In genomic region chr11:104120493-104121200, GRCh38 we compare ENCODE assay signal across 14 cellular contexts. TPM values are rescaled to one million over a fixed set of nuclear protein-coding genes. Genes with fewer than 3 reads are reported as not detected.
DNase-seq lines count a peak whose midpoint lies in the region; ATAC-seq, FAIRE-seq and TF ChIP-seq lines count a peak whose summit lies in the region.
"Had no signal": no experiment of that assay in that cellular context is flagged by ENCODE, and none has a peak within 500 bp of the region (broad histone marks: within the 10 kb centered on the region; RNA-seq: fewer than 3 reads in every experiment).

No MANE protein-coding gene starts in this region.

- peak overlapping the region; percentile 62 for H3K4me2 ChIP-seq in A549
- H3K4me2 ChIP-seq: BLaER1 treated with 17β-estradiol and CSF1 and Interleukin-3, amounts not matched to agents 10 nM and 100 nM had no signal

- CTCF ChIA-PET in A549 (lab: Yijun Ruan, JAX): no interaction called here
- CTCF ChIA-PET in T-cell (lab: Charles Lee): no interaction called here

- TF ChIP-seq CTCF in A549 (IDR thresholded peaks at IDR 0.05) (peak; percentile 27; the same call in 1 of the 3 replicates), endothelial cell (IDR thresholded peaks at IDR 0.05; ENCODE audit: unreplicated experiment) (no peak)

- TF ChIP-seq POLR2A in A549 (IDR thresholded peaks at IDR 0.05; ENCODE audit: low read length) (no peak), GM12892 (IDR thresholded peaks at IDR 0.05; ENCODE audit: low read depth, low read length) (no peak)

- peak in 1 of 2 experiments; percentile 34; a peak in 2 of 5 replicates for TF ChIP-seq RAD21 in A549 (conservative IDR thresholded peaks at IDR 0.05 in 1 of 2, IDR thresholded peaks at IDR 0.05 in 1 of 2)

- H3K4me3 Mint-ChIP-seq in endothelial cell (ENCODE audit: unreplicated experiment) (no peak overlapping the region), T-cell (no peak overlapping the region)
- H3K4me3 Mint-ChIP-seq: activated B cell treated with CpG ODN at 0.5 μM for 24 hours, naive B cell had no signal

- H3K27ac Mint-ChIP-seq in endothelial cell (ENCODE audit: unreplicated experiment) (peak overlapping the region; percentile 87), T-cell (no peak overlapping the region)
- H3K27ac Mint-ChIP-seq: activated B cell treated with CpG ODN at 0.5 μM for 24 hours, naive B cell had no signal

- peak overlapping the region; percentile 14 to 19; a peak in 2 of 6 replicates for H3K27ac ChIP-seq in A549
- H3K27ac ChIP-seq: BLaER1 treated with 17β-estradiol and CSF1 and Interleukin-3, amounts not matched to agents 10 nM and 100 nM; gastrocnemius medialis had no signal

- peaks cover 3% of the 10 kb centered on the region; the same call in 1 of the 3 replicates for H3K9me3 ChIP-seq in A549
- H3K9me3 ChIP-seq: gastrocnemius medialis had no signal

- H3K9me3 Mint-ChIP-seq in endothelial cell (ENCODE audit: unreplicated experiment) (no peaks in the 10 kb centered on the region), T-cell (peaks cover 0 to 11% (median 4%) of the 10 kb centered on the region in 3 donors)

- peaks cover 32% of the 10 kb centered on the region; the same call in 2 of the 3 replicates for H3K4me1 ChIP-seq in A549
- H3K4me1 ChIP-seq: BLaER1 treated with 17β-estradiol and CSF1 and Interleukin-3, amounts not matched to agents 10 nM and 100 nM; gastrocnemius medialis had no signal

- FAIRE-seq in A549 (lab: Jason Lieb, UNC): no peak
- peak; percentile 14 for FAIRE-seq in GM12892 (lab: Jason Lieb, UNC)
- FAIRE-seq: keratinocyte had no signal

- DNase-seq in A549 (ENCODE audit: low read depth in 1 of 2, low spot score in 1 of 2): peak in 1 of 2 experiments; percentile 46
- no peak for DNase-seq in GM12892 (ENCODE audit: insufficient read length)
- peak; percentile 50 for DNase-seq in NCI-H446 treated with DMSO at 0.1 percent for 48 hours (lab: John Stamatoyannopoulos, UW)
- no peak for DNase-seq in endothelial cell (ENCODE audit: low spot score)
- DNase-seq in GF-D8 (lab: John Stamatoyannopoulos, UW): no peak
- no peak for DNase-seq in T1000 (lab: John Stamatoyannopoulos, UW)
- no peak for DNase-seq in T-cell
- DNase-seq: activated B cell treated with CpG ODN at 0.5 μM for 24 hours, gastrocnemius medialis, naive B cell, SIG-M5 had no signal

- H3K4me3 ChIP-seq in A549: no peak overlapping the region
- H3K4me3 ChIP-seq: BLaER1 treated with 17β-estradiol and CSF1 and Interleukin-3, amounts not matched to agents 10 nM and 100 nM; gastrocnemius medialis had no signal

- H3K4me1 Mint-ChIP-seq in endothelial cell (ENCODE audit: unreplicated experiment): peaks cover 6% of the 10 kb centered on the region
- H3K4me1 Mint-ChIP-seq in T-cell: no peaks in the 10 kb centered on the region
- H3K4me1 Mint-ChIP-seq: activated B cell treated with CpG ODN at 0.5 μM for 24 hours, naive B cell had no signal

- no peak for TF ChIP-seq EP300 in A549 (IDR thresholded peaks at IDR 0.05)

- POLR2A ChIA-PET in A549 (lab: Yijun Ruan, JAX) (no interaction called here), T-cell (lab: Charles Lee) (no interaction called here)

- ATAC-seq in A549 (peak; percentile 56 to 58; a peak in 3 of 6 replicates), HG03571 (IDR thresholded peaks at IDR 0.05; ENCODE audit: unreplicated experiment) (no peak), T-cell (replicated peaks in 1 of 4) (no peak)
- ATAC-seq: gastrocnemius medialis had no signal

- H3K36me3 Mint-ChIP-seq in endothelial cell (ENCODE audit: low read depth, unreplicated experiment): peaks cover 8% of the 10 kb centered on the region
- no peaks in the 10 kb centered on the region for H3K36me3 Mint-ChIP-seq in T-cell
- H3K36me3 Mint-ChIP-seq: naive B cell had no signal

- H3K27me3 Mint-ChIP-seq in endothelial cell (ENCODE audit: unreplicated experiment): no peaks in the 10 kb centered on the region
- no peaks in the 10 kb centered on the region for H3K27me3 Mint-ChIP-seq in T-cell
- H3K27me3 Mint-ChIP-seq: activated B cell treated with CpG ODN at 0.5 μM for 24 hours had no signal

- WGBS in A549 (ENCODE audit: missing lambda C conversion rate): 29% methylated on average over 5 of the region's 5 CpGs

TF ChIP-seq in A549, 52 proteins besides CTCF, POLR2A, EP300 and RAD21:
- TF ChIP-seq USF2 (IDR thresholded peaks at IDR 0.05) (no peak), BCL3 (IDR thresholded peaks at IDR 0.05) (no peak), CHD4 (IDR thresholded peaks at IDR 0.05; ENCODE audit: borderline replicate concordance) (no peak), HOXB5 (CRISPR knock-in tag; IDR thresholded peaks at IDR 0.05) (no peak), FOSB (CRISPR knock-in tag; IDR thresholded peaks at IDR 0.05) (no peak), TP53 (CRISPR knock-in tag; IDR thresholded peaks at IDR 0.05) (no peak), BHLHE40 (IDR thresholded peaks at IDR 0.05; ENCODE audit: low read depth, low read length) (no peak), RNF2 (IDR thresholded peaks at IDR 0.05; ENCODE audit: borderline replicate concordance, low read depth) (no peak), GATA3 (IDR thresholded peaks at IDR 0.05; ENCODE audit: borderline replicate concordance) (no peak)

RNA-seq across cellular contexts. Expression of gene PDGFD, which starts 43.3 kb away (rescaled TPM):
- 29.7 TPM in 2 replicates for polyA plus RNA-seq in A549 (2011; rRNA removed)
- polyA plus RNA-seq in A549 (2012; cell fraction: cytosol; rRNA removed): 5.4 and 7.3 TPM in 2 replicates
- 4.6 and 5.4 TPM in 2 replicates for polyA plus RNA-seq in A549 (2012; cell fraction: nucleus; rRNA removed)
- 10.6 to 12.9 TPM (median 11.1 TPM) in 3 replicates for polyA plus RNA-seq in A549 (2017; fragmentation: RNase III; extraction: RNeasy Plus Mini Kit Qiagen cat#74134 plus additional on column Dnase treatment)
- polyA minus RNA-seq in A549 (2011; rRNA and poly(A)+ RNA removed): 11.2 and 11.9 TPM in 2 replicates
- polyA plus RNA-seq in GM12892 (2012; ENCODE audit: missing spikeins): not detected
- 17.2 TPM for total RNA-seq in endothelial cell (ENCODE audit: unreplicated experiment)
- total RNA-seq in T-cell: 1 to 10 TPM in 3 of 5 donors, under 1 TPM in 2; 0.35 to 2.9 (median 1.2) TPM

Comparison
In these comparisons a context has a peak if more than half of its experiments do, and no peak if none do; other contexts are left out.
1. ATAC-seq: peak in A549 (2 of 2); none in HG03571 (single experiment) and T-cell (0 of 4).